1 cellular context compared by ENCODE assay signal in genomic region chr2:127681288-127681771, GRCh38.
TF ChIP-seq lines count a peak whose summit lies in the region.

No MANE protein-coding gene starts in this region.

TF ChIP-seq in WTC11, 78 proteins besides CTCF, POLR2A, EP300 and RAD21 (continued from another document):
- TF ChIP-seq ATF2 (CRISPR knock-in tag; IDR thresholded peaks at IDR 0.05; ENCODE audit: borderline replicate concordance, low read depth) (no peak), GTF2I (CRISPR knock-in tag; conservative IDR thresholded peaks at IDR 0.05) (no peak), ZNF263 (CRISPR knock-in tag; IDR thresholded peaks at IDR 0.05; ENCODE audit: low read depth) (no peak), KAT7 (CRISPR knock-in tag; IDR thresholded peaks at IDR 0.05; ENCODE audit: borderline replicate concordance) (no peak), ZNF138 (CRISPR knock-in tag; conservative IDR thresholded peaks at IDR 0.05) (no peak), SP1 (CRISPR knock-in tag; conservative IDR thresholded peaks at IDR 0.05) (no peak), ZNF396 (CRISPR knock-in tag; IDR thresholded peaks at IDR 0.05; ENCODE audit: borderline replicate concordance) (no peak), ZSCAN18 (CRISPR knock-in tag; IDR thresholded peaks at IDR 0.05) (no peak), ZNF121 (CRISPR knock-in tag; IDR thresholded peaks at IDR 0.05) (no peak), CBFB (CRISPR knock-in tag; IDR thresholded peaks at IDR 0.05; ENCODE audit: low read depth) (no peak), ARID4B (CRISPR knock-in tag; IDR thresholded peaks at IDR 0.05; ENCODE audit: borderline replicate concordance) (no peak), NFE2L1 (CRISPR knock-in tag; IDR thresholded peaks at IDR 0.05) (no peak), FOXP1 (CRISPR knock-in tag; IDR thresholded peaks at IDR 0.05; ENCODE audit: borderline replicate concordance) (no peak), CREB1 (CRISPR knock-in tag; IDR thresholded peaks at IDR 0.05) (no peak), TEAD4 (CRISPR knock-in tag; IDR thresholded peaks at IDR 0.05) (no peak)
- TF ChIP-seq, protein P1, sequence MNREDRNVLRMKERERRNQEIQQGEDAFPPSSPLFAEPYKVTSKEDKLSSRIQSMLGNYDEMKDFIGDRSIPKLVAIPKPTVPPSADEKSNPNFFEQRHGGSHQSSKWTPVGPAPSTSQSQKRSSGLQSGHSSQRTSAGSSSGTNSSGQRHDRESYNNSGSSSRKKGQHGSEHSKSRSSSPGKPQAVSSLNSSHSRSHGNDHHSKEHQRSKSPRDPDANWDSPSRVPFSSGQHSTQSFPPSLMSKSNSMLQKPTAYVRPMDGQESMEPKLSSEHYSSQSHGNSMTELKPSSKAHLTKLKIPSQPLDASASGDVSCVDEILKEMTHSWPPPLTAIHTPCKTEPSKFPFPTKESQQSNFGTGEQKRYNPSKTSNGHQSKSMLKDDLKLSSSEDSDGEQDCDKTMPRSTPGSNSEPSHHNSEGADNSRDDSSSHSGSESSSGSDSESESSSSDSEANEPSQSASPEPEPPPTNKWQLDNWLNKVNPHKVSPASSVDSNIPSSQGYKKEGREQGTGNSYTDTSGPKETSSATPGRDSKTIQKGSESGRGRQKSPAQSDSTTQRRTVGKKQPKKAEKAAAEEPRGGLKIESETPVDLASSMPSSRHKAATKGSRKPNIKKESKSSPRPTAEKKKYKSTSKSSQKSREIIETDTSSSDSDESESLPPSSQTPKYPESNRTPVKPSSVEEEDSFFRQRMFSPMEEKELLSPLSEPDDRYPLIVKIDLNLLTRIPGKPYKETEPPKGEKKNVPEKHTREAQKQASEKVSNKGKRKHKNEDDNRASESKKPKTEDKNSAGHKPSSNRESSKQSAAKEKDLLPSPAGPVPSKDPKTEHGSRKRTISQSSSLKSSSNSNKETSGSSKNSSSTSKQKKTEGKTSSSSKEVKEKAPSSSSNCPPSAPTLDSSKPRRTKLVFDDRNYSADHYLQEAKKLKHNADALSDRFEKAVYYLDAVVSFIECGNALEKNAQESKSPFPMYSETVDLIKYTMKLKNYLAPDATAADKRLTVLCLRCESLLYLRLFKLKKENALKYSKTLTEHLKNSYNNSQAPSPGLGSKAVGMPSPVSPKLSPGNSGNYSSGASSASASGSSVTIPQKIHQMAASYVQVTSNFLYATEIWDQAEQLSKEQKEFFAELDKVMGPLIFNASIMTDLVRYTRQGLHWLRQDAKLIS (CRISPR knock-in tag; IDR thresholded peaks at IDR 0.05; ENCODE audit: borderline replicate concordance) = no peak
- TF ChIP-seq, protein P2, sequence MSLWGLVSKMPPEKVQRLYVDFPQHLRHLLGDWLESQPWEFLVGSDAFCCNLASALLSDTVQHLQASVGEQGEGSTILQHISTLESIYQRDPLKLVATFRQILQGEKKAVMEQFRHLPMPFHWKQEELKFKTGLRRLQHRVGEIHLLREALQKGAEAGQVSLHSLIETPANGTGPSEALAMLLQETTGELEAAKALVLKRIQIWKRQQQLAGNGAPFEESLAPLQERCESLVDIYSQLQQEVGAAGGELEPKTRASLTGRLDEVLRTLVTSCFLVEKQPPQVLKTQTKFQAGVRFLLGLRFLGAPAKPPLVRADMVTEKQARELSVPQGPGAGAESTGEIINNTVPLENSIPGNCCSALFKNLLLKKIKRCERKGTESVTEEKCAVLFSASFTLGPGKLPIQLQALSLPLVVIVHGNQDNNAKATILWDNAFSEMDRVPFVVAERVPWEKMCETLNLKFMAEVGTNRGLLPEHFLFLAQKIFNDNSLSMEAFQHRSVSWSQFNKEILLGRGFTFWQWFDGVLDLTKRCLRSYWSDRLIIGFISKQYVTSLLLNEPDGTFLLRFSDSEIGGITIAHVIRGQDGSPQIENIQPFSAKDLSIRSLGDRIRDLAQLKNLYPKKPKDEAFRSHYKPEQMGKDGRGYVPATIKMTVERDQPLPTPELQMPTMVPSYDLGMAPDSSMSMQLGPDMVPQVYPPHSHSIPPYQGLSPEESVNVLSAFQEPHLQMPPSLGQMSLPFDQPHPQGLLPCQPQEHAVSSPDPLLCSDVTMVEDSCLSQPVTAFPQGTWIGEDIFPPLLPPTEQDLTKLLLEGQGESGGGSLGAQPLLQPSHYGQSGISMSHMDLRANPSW (CRISPR knock-in tag; conservative IDR thresholded peaks at IDR 0.05; ENCODE audit: low read depth) = no peak
